In genomic region chr3:105997466-105997799, GRCh38 we compare ENCODE assay signal across 23 cellular contexts.
DNase-seq lines count a peak whose midpoint lies in the region; FAIRE-seq and TF ChIP-seq lines count a peak whose summit lies in the region.
"Had no signal": no experiment of that assay in that cellular context is flagged by ENCODE, and none has a peak within 500 bp of the region (broad histone marks: within the 10 kb centered on the region; RNA-seq: fewer than 3 reads in every experiment).

No MANE protein-coding gene starts in this region.

- peak overlapping the region; percentile 88 for H2BK5ac ChIP-seq in trophoblast cell (ENCODE audit: low read depth, low read length, poor library complexity)

- H3K4ac ChIP-seq in trophoblast cell (ENCODE audit: low read depth, low read length) = peak overlapping the region; percentile 47

- H2AK5ac ChIP-seq in trophoblast cell (ENCODE audit: low read length) = peak overlapping the region; percentile 78

- intact Hi-C loops in PC-9 (cut with micrococcal nuclease; ENCODE audit: unreplicated experiment) = loop anchor here (10.0 kb wide), 1 partner anchor 187 kb away; no protein-coding TSS in a partner anchor

- no peaks in the 10 kb centered on the region for H3K27me3 Mint-ChIP-seq in progenitor cell of endocrine pancreas
- H3K27me3 Mint-ChIP-seq: activated CD4-positive, alpha-beta T cell treated with anti-CD3 and anti-CD28 coated beads, Interleukin-2, amount 10 ng/mL, durations not matched to agents 7 days and 5 days; central memory CD8-positive, alpha-beta T cell had no signal

- H3K9ac ChIP-seq in trophoblast cell (ENCODE audit: low read length) = no peak overlapping the region
- H3K9ac ChIP-seq: parathyroid adenoma had no signal

- H3F3A ChIP-seq in PC-9 (ENCODE audit: insufficient read depth, low read depth) = peaks cover 21% of the 10 kb centered on the region

- H4K8ac ChIP-seq in trophoblast cell (ENCODE audit: low read depth, low read length) = peak overlapping the region; percentile 68

- TF ChIP-seq POLR2A in GM12891 (IDR thresholded peaks at IDR 0.05; ENCODE audit: low read depth, low read length) = no peak

- H3K4me3 Mint-ChIP-seq in progenitor cell of endocrine pancreas (ENCODE audit: low read depth) = no peak overlapping the region
- H3K4me3 Mint-ChIP-seq: activated CD4-positive, alpha-beta T cell treated with anti-CD3 and anti-CD28 coated beads, Interleukin-2, amount 10 ng/mL, durations not matched to agents 7 days and 5 days; central memory CD8-positive, alpha-beta T cell had no signal

- CTCF ChIA-PET in AG04450 (lab: Charles Lee) (no interaction called here), PC-9 (lab: Charles Lee) (no interaction called here)

- no peaks in the 10 kb centered on the region for H3K4me1 Mint-ChIP-seq in progenitor cell of endocrine pancreas (ENCODE audit: low read depth)
- H3K4me1 Mint-ChIP-seq: activated CD4-positive, alpha-beta T cell treated with anti-CD3 and anti-CD28 coated beads, Interleukin-2, amount 10 ng/mL, durations not matched to agents 7 days and 5 days; central memory CD8-positive, alpha-beta T cell had no signal

- DNase-seq in AG04450 (ENCODE audit: low read depth, low spot score) (no peak), PC-9 (no peak), epithelial cell of prostate (ENCODE audit: low read depth, low spot score) (no peak), trophoblast cell (no peak), GM12891 (ENCODE audit: insufficient read length, low spot score) (no peak), progenitor cell of endocrine pancreas (ENCODE audit: low spot score, unreplicated experiment) (no peak), caudate nucleus (lab: John Stamatoyannopoulos, UW) (no peak), HPDE6-E6E7 (ENCODE audit: extremely low spot score) (no peak)
- DNase-seq: activated CD4-positive, alpha-beta T cell treated with anti-CD3 and anti-CD28 coated beads, Interleukin-2, amount 10 ng/mL, durations not matched to agents 7 days and 5 days; activated naive CD4-positive, alpha-beta T cell treated with anti-CD3 and anti-CD28 coated beads, Interleukin-2, amount 50 U/mL, for 16 hours; mucosa of descending colon; NCI-H1694 treated with DMSO at 0.1 percent for 48 hours; NCI-H2227 treated with DMSO at 0.1 percent for 48 hours; RPMI8226; substantia nigra; T-helper 9 cell had no signal

- H3K23ac ChIP-seq in trophoblast cell (ENCODE audit: low read length) = no peak overlapping the region

- H3K4me2 ChIP-seq in PC-9 (peak overlapping the region; percentile 74), trophoblast cell (ENCODE audit: low read length) (no peak overlapping the region)

- no peaks in the 10 kb centered on the region for H3K9me2 ChIP-seq in PC-9 (ENCODE audit: insufficient read depth)

- H3K36me3 ChIP-seq in PC-9 (ENCODE audit: low read depth) (no peaks in the 10 kb centered on the region), trophoblast cell (ENCODE audit: control insufficient read depth in 1 of 2, insufficient read depth in 2 of 2, low read length in 2 of 2) (no peaks in the 10 kb centered on the region)
- H3K36me3 ChIP-seq: BLaER1 treated with 17β-estradiol and CSF1 and Interleukin-3, amounts not matched to agents 10 nM and 100 nM; HAP-1; vagina had no signal

- H3K14ac ChIP-seq in trophoblast cell (ENCODE audit: low read length) = peak overlapping the region; percentile 88

- peaks cover 30% of the 10 kb centered on the region for H3K9me3 Mint-ChIP-seq in progenitor cell of endocrine pancreas (ENCODE audit: low read depth)

- TF ChIP-seq CTCF in AG04450 (IDR thresholded peaks at IDR 0.05; ENCODE audit: low read depth, low read length) (no peak), PC-9 (conservative IDR thresholded peaks at IDR 0.05) (no peak), progenitor cell of endocrine pancreas (IDR thresholded peaks at IDR 0.05; ENCODE audit: unreplicated experiment) (no peak)

- H4K12ac ChIP-seq in trophoblast cell (ENCODE audit: low read depth, low read length) = peak overlapping the region; percentile 8

- H3K4me1 ChIP-seq in PC-9 (replicated peaks; ENCODE audit: insufficient read depth) = peaks cover 23% of the 10 kb centered on the region
- H3K4me1 ChIP-seq in trophoblast cell (ENCODE audit: control insufficient read depth in 1 of 2, insufficient read depth in 2 of 2, low read length in 2 of 2) = peaks cover 7 to 9% of the 10 kb centered on the region in 2 experiments
- H3K4me1 ChIP-seq: HAP-1, parathyroid adenoma, vagina had no signal

- peak overlapping the region; percentile 87 for H2BK120ac ChIP-seq in trophoblast cell (ENCODE audit: insufficient read depth, low read length, poor library complexity)

- H3K9me3 ChIP-seq in AG04450 (ENCODE audit: control insufficient read depth, insufficient read depth, low read length) (no peaks in the 10 kb centered on the region), PC-9 (ENCODE audit: insufficient read depth, low read depth) (peaks cover 38% of the 10 kb centered on the region), trophoblast cell (ENCODE audit: insufficient read depth, low read depth, low read length) (no peaks in the 10 kb centered on the region)
- H3K9me3 ChIP-seq: HAP-1, vagina had no signal

- H4K91ac ChIP-seq in trophoblast cell (ENCODE audit: low read depth, low read length) = peak overlapping the region; percentile 95

- H3K79me1 ChIP-seq in trophoblast cell (ENCODE audit: low read length) = peaks cover 16% of the 10 kb centered on the region

- H3K4me3 ChIP-seq in AG04450 (ENCODE audit: low read depth, low read length) (no peak overlapping the region), PC-9 (no peak overlapping the region; the same call in 1 of the 2 replicates), trophoblast cell (ENCODE audit: low read depth, low read length) (no peak overlapping the region)
- H3K4me3 ChIP-seq: HAP-1, mucosa of descending colon, vagina had no signal

- H2AFZ ChIP-seq in PC-9 (peak overlapping the region; percentile 70; the same call in 1 of the 2 replicates), trophoblast cell (ENCODE audit: insufficient read depth, low read length, poor library complexity) (peak overlapping the region; percentile 42)
- H2AFZ ChIP-seq: parathyroid adenoma had no signal

- no peaks in the 10 kb centered on the region for H3K79me2 ChIP-seq in PC-9 (ENCODE audit: low read depth)
- peaks cover 5% of the 10 kb centered on the region for H3K79me2 ChIP-seq in trophoblast cell (ENCODE audit: control insufficient read depth, insufficient read depth, low read length, poor library complexity)
- H3K79me2 ChIP-seq: parathyroid adenoma had no signal

- no TSS peak for BruUV-seq in PC-9 (replicated peaks; lab: Mats Ljungman, UMichigan)

- POLR2A ChIA-PET in AG04450 (lab: Yijun Ruan, JAX) (interaction anchor here (1.2 kb wide), 1 partner anchor 11 kb away, joined by 3 read pairs; no protein-coding TSS in a partner anchor), PC-9 (lab: Charles Lee; ENCODE audit: unreplicated experiment) (no interaction called here)

- no CpG with 5 or more reads among the region's 1 CpG for WGBS in trophoblast cell (ENCODE audit: extremely low coverage, insufficient coverage, insufficient read length)

- H2BK12ac ChIP-seq in trophoblast cell (ENCODE audit: low read length) = peak overlapping the region; percentile 99

- no peak overlapping the region for H3K27ac Mint-ChIP-seq in progenitor cell of endocrine pancreas
- H3K27ac Mint-ChIP-seq: activated CD4-positive, alpha-beta T cell treated with anti-CD3 and anti-CD28 coated beads, Interleukin-2, amount 10 ng/mL, durations not matched to agents 7 days and 5 days had no signal

- FAIRE-seq in GM12891 (lab: Jason Lieb, UNC) = no peak
- FAIRE-seq: D721Med, GM12892 had no signal

- peak overlapping the region; percentile 68 for H3K27ac ChIP-seq in AG04450 (ENCODE audit: low read depth, low read length)
- peak overlapping the region; percentile 79 for H3K27ac ChIP-seq in PC-9
- peak overlapping the region; percentile 96 for H3K27ac ChIP-seq in epithelial cell of prostate
- peak overlapping the region; percentile 90 for H3K27ac ChIP-seq in trophoblast cell (ENCODE audit: low read depth, low read length)
- H3K27ac ChIP-seq in caudate nucleus (ENCODE audit: low read depth, low read length) = no peak overlapping the region
- H3K27ac ChIP-seq: parathyroid adenoma, vagina had no signal

- no peaks in the 10 kb centered on the region for H4K20me1 ChIP-seq in PC-9 (ENCODE audit: insufficient read depth)
- H4K20me1 ChIP-seq: BLaER1 treated with 17β-estradiol and CSF1 and Interleukin-3, amounts not matched to agents 10 nM and 100 nM had no signal

- no peaks in the 10 kb centered on the region for H3K36me3 Mint-ChIP-seq in progenitor cell of endocrine pancreas (ENCODE audit: insufficient read depth)

- peak overlapping the region; percentile 77 for H3K18ac ChIP-seq in trophoblast cell (ENCODE audit: low read length)

- H3K27me3 ChIP-seq in AG04450 (ENCODE audit: control insufficient read depth, insufficient read depth, low read length) = no peaks in the 10 kb centered on the region
- no peaks in the 10 kb centered on the region for H3K27me3 ChIP-seq in PC-9 (ENCODE audit: insufficient read depth, low read depth)
- no peaks in the 10 kb centered on the region for H3K27me3 ChIP-seq in trophoblast cell (ENCODE audit: insufficient read depth, low read length)
- H3K27me3 ChIP-seq: BLaER1 treated with 17β-estradiol and CSF1 and Interleukin-3, amounts not matched to agents 10 nM and 100 nM; vagina had no signal

TF ChIP-seq in GM12891, 5 proteins besides CTCF, POLR2A, EP300 and RAD21:
- TF ChIP-seq POU2F2 (IDR thresholded peaks at IDR 0.05; ENCODE audit: low read depth, low read length) (no peak), TAF1 (IDR thresholded peaks at IDR 0.05; ENCODE audit: low read depth, low read length) (no peak), SPI1 (IDR thresholded peaks at IDR 0.05; ENCODE audit: low read depth, low read length) (no peak), POLR2AphosphoS5 (IDR thresholded peaks at IDR 0.05; ENCODE audit: low read depth, low read length) (no peak), PAX5 (IDR thresholded peaks at IDR 0.05; ENCODE audit: insufficient read depth, low read length, severe bottlenecking) (no peak)
